ENCODE assay signal across 11 cellular contexts in genomic region chr1:44239961-44240371, GRCh38. TPM values are rescaled to one million over a fixed set of nuclear protein-coding genes. Genes with fewer than 3 reads are reported as not detected.
DNase-seq lines count a peak whose midpoint lies in the region; ATAC-seq, FAIRE-seq and TF ChIP-seq lines count a peak whose summit lies in the region.
"Had no signal": no experiment of that assay in that cellular context is flagged by ENCODE, and none has a peak within 500 bp of the region (broad histone marks: within the 10 kb centered on the region; RNA-seq: fewer than 3 reads in every experiment).

No MANE protein-coding gene starts in this region.

- peaks cover 0 to 61% (median 36%) of the 10 kb centered on the region in 4 donors for H3K4me1 ChIP-seq in tibial nerve

- WGBS in tibial nerve, 2 donors, result 26 to 37% methylated on average over 3 of the region's 3 CpGs

- peak overlapping the region; percentile 74 for H3K27ac ChIP-seq in SK-N-MC
- H3K27ac ChIP-seq in tibial nerve, result peak overlapping the region; percentile 79 to 93 (median 86)

- H3K36me3 ChIP-seq in SK-N-MC (ENCODE audit: insufficient read depth, low read length) (0 out of 2 replicates have a peak, but pooled peaks cover 3% of the 10 kb centered on the region), tibial nerve (peaks cover 0 to 20% (median 0%) of the 10 kb centered on the region in 3 donors)

- H3K9me3 ChIP-seq in SK-N-MC (ENCODE audit: low read depth, low read length) (no peaks in the 10 kb centered on the region), tibial nerve (no peaks in the 10 kb centered on the region)

- no peak for TF ChIP-seq CTCF in fibroblast of villous mesenchyme (IDR thresholded peaks at IDR 0.05; ENCODE audit: insufficient read depth, low read depth, low read length)
- TF ChIP-seq CTCF in tibial nerve (IDR thresholded peaks at IDR 0.05), result peak in 1 of 5 experiments; percentile 36

- H3K27me3 ChIP-seq in tibial nerve, result no peaks in the 10 kb centered on the region

- no peak for FAIRE-seq in RCC 7860 (lab: Jason Lieb, UNC)
- FAIRE-seq: TTC549 had no signal

- no peak for DNase-seq in SK-N-MC (ENCODE audit: low read depth, low spot score)
- peak; percentile 25 for DNase-seq in fibroblast of villous mesenchyme (ENCODE audit: low read depth)
- peak; percentile 40 for DNase-seq in myocyte (ENCODE audit: low read depth)
- DNase-seq in tibial nerve (ENCODE audit: low spot score in 2 of 2), result peak; percentile 28 to 51
- DNase-seq in NCI-H748 treated with DMSO at 0.1 percent for 48 hours (lab: John Stamatoyannopoulos, UW), result no peak
- no peak for DNase-seq in RCC 7860 (ENCODE audit: low spot score)
- DNase-seq: DMS53; NK-92 treated with Interleukin-12 subunit alpha and Interleukin-12 subunit beta, amount 100 ng/mL, for 24 hours had no signal

- no peak overlapping the region for H3K4me3 ChIP-seq in SK-N-MC
- no peak overlapping the region for H3K4me3 ChIP-seq in fibroblast of villous mesenchyme (ENCODE audit: low read depth, low read length)
- no peak overlapping the region for H3K4me3 ChIP-seq in tibial nerve

- ATAC-seq in GM19395 (IDR thresholded peaks at IDR 0.05; ENCODE audit: unreplicated experiment) (no peak), GM18505 (IDR thresholded peaks at IDR 0.05; ENCODE audit: unreplicated experiment) (no peak)

- peak; percentile 73 to 88 for TF ChIP-seq EP300 in tibial nerve (IDR thresholded peaks at IDR 0.05)

- TF ChIP-seq POLR2A in tibial nerve (IDR thresholded peaks at IDR 0.05) (peak in 1 of 2 donors; percentile 22), GM18505 (IDR thresholded peaks at IDR 0.05; ENCODE audit: borderline replicate concordance, extremely low read depth, insufficient read depth, insufficient read length) (no peak)

- peak overlapping the region; percentile 40 for H3K9ac ChIP-seq in SK-N-MC (ENCODE audit: insufficient read length)

RNA-seq across cellular contexts. Expression of gene DMAP1, which starts 26.7 kb away (rescaled TPM):
- total RNA-seq in fibroblast of villous mesenchyme, result 14.7 and 19.0 TPM in 2 replicates
- 18.1 and 20.8 TPM in 2 replicates for total RNA-seq in myocyte
- 44.6 TPM for polyA plus RNA-seq in myocyte (2012)
- 10 to 100 TPM; 39.8 to 81.2 (median 67.0) TPM for total RNA-seq in tibial nerve

Comparison
In these comparisons a context has a peak if more than half of its experiments do, and no peak if none do; other contexts are left out.
1. DNase-seq: peak in fibroblast of villous mesenchyme (single experiment), myocyte (single experiment) and tibial nerve (2 of 2); none in SK-N-MC (single experiment), NCI-H748 treated with DMSO at 0.1 percent for 48 hours (single experiment) and RCC 7860 (single experiment).